ENCODE assay signal across 8 cellular contexts in genomic region chr10:69644658-69645295, GRCh38. TPM values are rescaled to one million over a fixed set of nuclear protein-coding genes. Genes with fewer than 3 reads are reported as not detected.
DNase-seq lines count a peak whose midpoint lies in the region; ATAC-seq and TF ChIP-seq lines count a peak whose summit lies in the region.

No MANE protein-coding gene starts in this region.

- no peak for TF ChIP-seq EP300 in esophagus muscularis mucosa (IDR thresholded peaks at IDR 0.05)
- TF ChIP-seq EP300 in upper lobe of left lung (IDR thresholded peaks at IDR 0.05) = no peak

- H3K36me3 ChIP-seq in esophagus muscularis mucosa (no peaks in the 10 kb centered on the region), upper lobe of left lung (no peaks in the 10 kb centered on the region)

- H3K27ac ChIP-seq in esophagus muscularis mucosa (replicated peaks in 1 of 4) = no peak overlapping the region
- H3K27ac ChIP-seq in upper lobe of left lung = no peak overlapping the region

- H3K9me3 ChIP-seq in esophagus muscularis mucosa = no peaks in the 10 kb centered on the region
- H3K9me3 ChIP-seq in upper lobe of left lung = no peaks in the 10 kb centered on the region

- no peak overlapping the region for H3K27ac Mint-ChIP-seq in activated CD4-positive, alpha-beta T cell treated with anti-CD3 and anti-CD28 coated beads for 36 hours
- H3K27ac Mint-ChIP-seq in natural killer cell treated with Interleukin-12 subunit alpha and Interleukin-12 subunit beta and Interleukin-15 and Interleukin-18, amount 100 ng/mL, for 72 hours = no peak overlapping the region

- H3K27me3 Mint-ChIP-seq in activated CD4-positive, alpha-beta T cell treated with anti-CD3 and anti-CD28 coated beads for 36 hours = no peaks in the 10 kb centered on the region
- H3K27me3 Mint-ChIP-seq in natural killer cell treated with Interleukin-12 subunit alpha and Interleukin-12 subunit beta and Interleukin-15 and Interleukin-18, amount 100 ng/mL, for 72 hours = peaks cover 3 to 13% of the 10 kb centered on the region in 2 donors

- peak; percentile 45 for DNase-seq in activated CD4-positive, CD25-positive, alpha-beta regulatory T cell treated with anti-CD3 and anti-CD28 coated beads, Interleukin-2, amount 50 U/mL, for 72 hours
- peak; percentile 59 for DNase-seq in NAMALWA (ENCODE audit: low spot score)
- peak; percentile 73 for DNase-seq in activated CD4-positive, alpha-beta T cell treated with anti-CD3 and anti-CD28 coated beads for 36 hours
- no peak for DNase-seq in esophagus muscularis mucosa (ENCODE audit: extremely low spot score)
- peak; percentile 37 for DNase-seq in natural killer cell treated with Interleukin-12 subunit alpha and Interleukin-12 subunit beta and Interleukin-15 and Interleukin-18, amount 100 ng/mL, for 72 hours (ENCODE audit: low spot score)
- peak in 1 of 2 donors; percentile 44 for DNase-seq in upper lobe of left lung

- H3K4me3 ChIP-seq in esophagus muscularis mucosa = no peak overlapping the region
- no peak overlapping the region for H3K4me3 ChIP-seq in upper lobe of left lung

- peaks cover 0 to 24% (median 0%) of the 10 kb centered on the region in 4 donors for H3K27me3 ChIP-seq in esophagus muscularis mucosa
- H3K27me3 ChIP-seq in upper lobe of left lung = no peaks in the 10 kb centered on the region

- WGBS in esophagus muscularis mucosa = 51% methylated on average over 11 of the region's 13 CpGs
- WGBS in upper lobe of left lung, 2 donors = 55 to 77% methylated on average over 7 to 13 of the region's 13 CpGs

- TF ChIP-seq POLR2A in esophagus muscularis mucosa (IDR thresholded peaks at IDR 0.05; ENCODE audit: low read depth) (no peak), upper lobe of left lung (IDR thresholded peaks at IDR 0.05) (no peak)

- H3K4me1 ChIP-seq in esophagus muscularis mucosa = peaks cover 0 to 4% (median 0%) of the 10 kb centered on the region in 4 donors
- no peaks in the 10 kb centered on the region for H3K4me1 ChIP-seq in upper lobe of left lung

- intact Hi-C loops in activated CD4-positive, alpha-beta T cell treated with anti-CD3 and anti-CD28 coated beads for 36 hours (cut with DNase I, micrococcal nuclease) = loop anchor here (1.0 to 10.0 kb wide), 6 partner anchors 73 to 313 kb away; partner anchors contain the start of gene COL13A1 (in 2 of the 2)
- intact Hi-C loops in esophagus muscularis mucosa (cut with DNase I) = loop anchor here (5.0 kb wide), 4 partner anchors 73 to 273 kb away; partner anchors contain the start of gene COL13A1

- H3K36me3 Mint-ChIP-seq in activated CD4-positive, alpha-beta T cell treated with anti-CD3 and anti-CD28 coated beads for 36 hours (ENCODE audit: low read depth) = no peaks in the 10 kb centered on the region
- no peaks in the 10 kb centered on the region for H3K36me3 Mint-ChIP-seq in natural killer cell treated with Interleukin-12 subunit alpha and Interleukin-12 subunit beta and Interleukin-15 and Interleukin-18, amount 100 ng/mL, for 72 hours

- POLR2A ChIA-PET in activated CD4-positive, alpha-beta T cell treated with anti-CD3 and anti-CD28 coated beads for 36 hours (lab: Charles Lee) = no interaction called here

- no peaks in the 10 kb centered on the region for H3K4me1 Mint-ChIP-seq in activated CD4-positive, alpha-beta T cell treated with anti-CD3 and anti-CD28 coated beads for 36 hours
- no peaks in the 10 kb centered on the region for H3K4me1 Mint-ChIP-seq in natural killer cell treated with Interleukin-12 subunit alpha and Interleukin-12 subunit beta and Interleukin-15 and Interleukin-18, amount 100 ng/mL, for 72 hours (ENCODE audit: low read depth in 2 of 2)

- no peak for ATAC-seq in activated CD4-positive, CD25-positive, alpha-beta regulatory T cell treated with anti-CD3 and anti-CD28 coated beads, Interleukin-2, amount 50 U/mL, for 24 hours
- peak; percentile 30 for ATAC-seq in activated CD4-positive, alpha-beta T cell treated with anti-CD3 and anti-CD28 coated beads for 36 hours
- ATAC-seq in natural killer cell treated with Interleukin-12 subunit alpha and Interleukin-12 subunit beta and Interleukin-15 and Interleukin-18, amount 100 ng/mL, for 72 hours = no peak
- ATAC-seq in upper lobe of left lung (ENCODE audit: low FRiP score in 2 of 2) (peak in 1 of 2 donors; percentile 29), HG03439 (IDR thresholded peaks at IDR 0.05; ENCODE audit: unreplicated experiment) (no peak)

- H3K4me3 Mint-ChIP-seq in activated CD4-positive, alpha-beta T cell treated with anti-CD3 and anti-CD28 coated beads for 36 hours = no peak overlapping the region
- no peak overlapping the region for H3K4me3 Mint-ChIP-seq in natural killer cell treated with Interleukin-12 subunit alpha and Interleukin-12 subunit beta and Interleukin-15 and Interleukin-18, amount 100 ng/mL, for 72 hours

- H3K9me3 Mint-ChIP-seq in activated CD4-positive, alpha-beta T cell treated with anti-CD3 and anti-CD28 coated beads for 36 hours (ENCODE audit: low read depth) = no peaks in the 10 kb centered on the region
- H3K9me3 Mint-ChIP-seq in natural killer cell treated with Interleukin-12 subunit alpha and Interleukin-12 subunit beta and Interleukin-15 and Interleukin-18, amount 100 ng/mL, for 72 hours = no peaks in the 10 kb centered on the region

- peak; percentile 56 to 72 (median 66) for TF ChIP-seq CTCF in esophagus muscularis mucosa (IDR thresholded peaks at IDR 0.05)
- peak; percentile 48 to 82 (median 70) for TF ChIP-seq CTCF in upper lobe of left lung (IDR thresholded peaks at IDR 0.05)

- CTCF ChIA-PET in activated CD4-positive, alpha-beta T cell treated with anti-CD3 and anti-CD28 coated beads for 36 hours (lab: Charles Lee) = interaction anchor here (0.7 to 6.2 kb wide), 20 partner anchors 15 to 631 kb away, joined by 3 to 100 read pairs (median 4); partner anchors contain the start of gene FAM241B

RNA-seq across cellular contexts. Expression of gene FAM241B, which starts 14.7 kb away (rescaled TPM):
- total RNA-seq in activated CD4-positive, alpha-beta T cell treated with anti-CD3 and anti-CD28 coated beads for 36 hours = 1 to 10 TPM; 6.3 to 9.6 TPM
- 1 to 10 TPM; 2.0 to 9.1 (median 6.5) TPM for total RNA-seq in esophagus muscularis mucosa
- 1 to 10 TPM; 1.1 to 3.0 TPM for total RNA-seq in natural killer cell treated with Interleukin-12 subunit alpha and Interleukin-12 subunit beta and Interleukin-15 and Interleukin-18, amount 100 ng/mL, for 72 hours
- 1 to 10 TPM in 5 of 6 donors, not detected in 1; 3.1 to 7.7 (median 6.5) TPM for total RNA-seq in upper lobe of left lung
